In genomic region chr11:33594188-33594587, GRCh38 we compare ENCODE assay signal across 8 cellular contexts.
"Had no signal": no experiment of that assay in that cellular context is flagged by ENCODE, and none has a peak within 500 bp of the region (broad histone marks: within the 10 kb centered on the region; RNA-seq: fewer than 3 reads in every experiment).

No MANE protein-coding gene starts in this region.

- DNase-seq: IMR-90, KBM-7, KG1 had no signal

- H3K4me3 ChIP-seq: K562 had no signal

- H3K27ac ChIP-seq: HL-60, KMS-11 had no signal

- H3K9ac ChIP-seq: KMS-11 had no signal

- H3K4me1 Mint-ChIP-seq: IgD-negative memory B cell had no signal

- FAIRE-seq: HTR-8/SVneo, K562 had no signal

- ATAC-seq: K562 had no signal

- H3K27ac Mint-ChIP-seq: IgD-negative memory B cell had no signal

- H3K4me3 Mint-ChIP-seq: IgD-negative memory B cell had no signal

- H3K4me2 ChIP-seq: KMS-11 had no signal
